Comparison of ENCODE assay signal across 8 cellular contexts in the genomic region with DNA sequence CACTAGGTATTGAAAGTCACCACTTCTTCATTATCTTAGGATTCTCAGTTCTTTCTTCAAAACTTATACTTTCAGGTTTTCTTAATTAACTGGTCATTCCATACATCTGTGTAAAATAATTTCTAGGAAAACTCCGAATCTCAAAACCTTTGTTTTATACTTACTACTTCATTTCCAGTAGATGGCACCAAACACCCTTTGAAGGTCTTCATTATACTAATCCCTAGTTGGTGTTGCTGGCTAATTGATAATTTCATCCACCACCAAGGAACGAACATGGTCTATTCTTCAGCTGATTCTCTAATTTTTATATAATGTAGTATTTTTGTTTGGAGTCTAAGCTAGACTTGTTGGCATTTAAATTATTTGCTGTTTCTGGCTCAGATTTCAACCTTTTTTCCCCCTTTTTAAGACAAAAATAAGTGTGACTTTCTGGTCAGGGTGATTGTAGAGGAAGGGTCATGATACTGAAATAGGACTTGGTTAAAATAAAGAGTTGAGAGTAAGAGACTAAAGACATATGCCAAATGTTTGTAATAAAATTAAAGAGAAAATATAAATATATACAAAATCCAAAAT. TPM values are rescaled to one million over a fixed set of nuclear protein-coding genes. Genes with fewer than 3 reads are reported as not detected.
DNase-seq lines count a peak whose midpoint lies in the region; ATAC-seq and TF ChIP-seq lines count a peak whose summit lies in the region.

No MANE protein-coding gene starts in this region.

- H3K9me3 Mint-ChIP-seq in chondrocyte (ENCODE audit: low read depth): no peaks in the 10 kb centered on the region

- no peaks in the 10 kb centered on the region for H3K27me3 Mint-ChIP-seq in chondrocyte (ENCODE audit: low read depth)

- H3K4me3 ChIP-seq in HEK293 (ENCODE audit: low read depth, low read length): no peak overlapping the region

- peaks cover 16 to 44% of the 10 kb centered on the region in 2 experiments for H3K36me3 ChIP-seq in HEK293 (ENCODE audit: control insufficient read depth in 2 of 2, insufficient read depth in 1 of 2, low read length in 2 of 2)

- POLR2A ChIA-PET in HEK293 (lab: Yijun Ruan, JAX): interaction anchor here (1.4 kb wide), 1 partner anchor 381 kb away, joined by 3 read pairs; a partner anchor contains a TSS

- H3K36me3 Mint-ChIP-seq in chondrocyte (ENCODE audit: low read depth): peaks cover 5% of the 10 kb centered on the region

- no peaks in the 10 kb centered on the region for H3K9me3 ChIP-seq in HEK293 (ENCODE audit: control insufficient read depth, insufficient read depth, low read depth, low read length)

- peak overlapping the region; percentile 72 for H3K27ac Mint-ChIP-seq in chondrocyte (ENCODE audit: unreplicated experiment)

- peak; percentile 83 for DNase-seq in DMS 273 (lab: John Stamatoyannopoulos, UW; ENCODE audit: unreplicated experiment)
- peak; percentile 60 for DNase-seq in NCI-H82 treated with DMSO at 0.1 percent for 48 hours (lab: John Stamatoyannopoulos, UW; ENCODE audit: unreplicated experiment)
- no peak for DNase-seq in chondrocyte (ENCODE audit: low spot score)
- peak; percentile 48 for DNase-seq in middle frontal gyrus (ENCODE audit: extremely low spot score, low spot score)
- DNase-seq in KG1 (lab: John Stamatoyannopoulos, UW): no peak

- TF ChIP-seq CTCF in HEK293 (tag by site-specific recombination; IDR thresholded peaks at IDR 0.05): peak; percentile 45; the same call in 1 of the 2 replicates
- TF ChIP-seq CTCF in chondrocyte (IDR thresholded peaks at IDR 0.05): peak; percentile 95

- CTCF ChIA-PET in HEK293 (lab: Yijun Ruan, JAX): interaction anchor here (0.6 to 6.0 kb wide), 25 partner anchors 9 to 407 kb away, joined by 3 to 74 read pairs (median 4); a partner anchor contains a TSS

- no peaks in the 10 kb centered on the region for H3K4me1 ChIP-seq in HEK293 (ENCODE audit: control insufficient read depth, insufficient read depth, low read length)

- H3K27ac ChIP-seq in HEK293 (ENCODE audit: extremely low read depth, low read depth, low read length): no peak overlapping the region

- no peak overlapping the region for H3K4me3 Mint-ChIP-seq in chondrocyte (ENCODE audit: unreplicated experiment)

- ATAC-seq in HG03460 (IDR thresholded peaks at IDR 0.05; ENCODE audit: unreplicated experiment): no peak
- no peak for ATAC-seq in HG03457 (IDR thresholded peaks at IDR 0.05; ENCODE audit: unreplicated experiment)

- H3K4me1 Mint-ChIP-seq in chondrocyte (ENCODE audit: low read depth): peaks cover 41% of the 10 kb centered on the region

TF ChIP-seq in HEK293, 187 proteins besides CTCF, POLR2A, EP300 and RAD21:
- TF ChIP-seq, protein P1, sequence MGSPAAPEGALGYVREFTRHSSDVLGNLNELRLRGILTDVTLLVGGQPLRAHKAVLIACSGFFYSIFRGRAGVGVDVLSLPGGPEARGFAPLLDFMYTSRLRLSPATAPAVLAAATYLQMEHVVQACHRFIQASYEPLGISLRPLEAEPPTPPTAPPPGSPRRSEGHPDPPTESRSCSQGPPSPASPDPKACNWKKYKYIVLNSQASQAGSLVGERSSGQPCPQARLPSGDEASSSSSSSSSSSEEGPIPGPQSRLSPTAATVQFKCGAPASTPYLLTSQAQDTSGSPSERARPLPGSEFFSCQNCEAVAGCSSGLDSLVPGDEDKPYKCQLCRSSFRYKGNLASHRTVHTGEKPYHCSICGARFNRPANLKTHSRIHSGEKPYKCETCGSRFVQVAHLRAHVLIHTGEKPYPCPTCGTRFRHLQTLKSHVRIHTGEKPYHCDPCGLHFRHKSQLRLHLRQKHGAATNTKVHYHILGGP (tag by site-specific recombination; IDR thresholded peaks at IDR 0.05): 0 out of 2 replicates have a peak, but pooled peaks have one; percentile 32
- TF ChIP-seq ZNF529 (tag by site-specific recombination; IDR thresholded peaks at IDR 0.05; ENCODE audit: insufficient replicate concordance): no peak
- TF ChIP-seq ZNF654 (tag by site-specific recombination; IDR thresholded peaks at IDR 0.05; ENCODE audit: low read depth): peak; percentile 79
- TF ChIP-seq, protein P2, sequence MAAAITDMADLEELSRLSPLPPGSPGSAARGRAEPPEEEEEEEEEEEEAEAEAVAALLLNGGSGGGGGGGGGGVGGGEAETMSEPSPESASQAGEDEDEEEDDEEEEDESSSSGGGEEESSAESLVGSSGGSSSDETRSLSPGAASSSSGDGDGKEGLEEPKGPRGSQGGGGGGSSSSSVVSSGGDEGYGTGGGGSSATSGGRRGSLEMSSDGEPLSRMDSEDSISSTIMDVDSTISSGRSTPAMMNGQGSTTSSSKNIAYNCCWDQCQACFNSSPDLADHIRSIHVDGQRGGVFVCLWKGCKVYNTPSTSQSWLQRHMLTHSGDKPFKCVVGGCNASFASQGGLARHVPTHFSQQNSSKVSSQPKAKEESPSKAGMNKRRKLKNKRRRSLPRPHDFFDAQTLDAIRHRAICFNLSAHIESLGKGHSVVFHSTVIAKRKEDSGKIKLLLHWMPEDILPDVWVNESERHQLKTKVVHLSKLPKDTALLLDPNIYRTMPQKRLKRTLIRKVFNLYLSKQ (tag by site-specific recombination; IDR thresholded peaks at IDR 0.05; ENCODE audit: borderline replicate concordance): no peak

RNA-seq across cellular contexts. Expression of a gene that starts 2.8 kb away (rescaled TPM):
- 12.1 to 19.9 TPM (median 16.9 TPM) in 3 replicates for total RNA-seq in chondrocyte

RNA-seq across cellular contexts. Expression of a gene that starts 18.3 kb away (rescaled TPM):
- total RNA-seq in chondrocyte: 45.0 to 50.7 TPM (median 48.6 TPM) in 3 replicates

RNA-seq across cellular contexts. Expression of a gene that starts 49.4 kb away (rescaled TPM):
- 0.21 to 1.2 TPM (median 0.35 TPM) in 3 replicates for total RNA-seq in chondrocyte

Comparison
In these comparisons a context has a peak if more than half of its experiments do, and no peak if none do; other contexts are left out.
1. DNase-seq: peak in DMS 273 (single experiment), NCI-H82 treated with DMSO at 0.1 percent for 48 hours (single experiment) and middle frontal gyrus (single experiment); none in chondrocyte (single experiment) and KG1 (single experiment).